ENCODE assay signal across 20 cellular contexts in genomic region chr6:21529431-21529830, GRCh38.
DNase-seq lines count a peak whose midpoint lies in the region; ATAC-seq and TF ChIP-seq lines count a peak whose summit lies in the region.
"Had no signal": no experiment of that assay in that cellular context is flagged by ENCODE, and none has a peak within 500 bp of the region (broad histone marks: within the 10 kb centered on the region; RNA-seq: fewer than 3 reads in every experiment).

No MANE protein-coding gene starts in this region.

- no peak overlapping the region for H3K18ac ChIP-seq in mesendoderm (ENCODE audit: low read length)

- no CpG with 5 or more reads among the region's 5 CpGs for WGBS in mesendoderm (ENCODE audit: extremely low coverage, insufficient coverage, low lambda C conversion rate)

- peak overlapping the region; percentile 45; the same call in 1 of the 2 replicates for H2AFZ ChIP-seq in GM23338

- no peak overlapping the region for H3K4me3 Mint-ChIP-seq in GM23338
- H3K4me3 Mint-ChIP-seq in stimulated activated memory B cell treated with anti-CD40 and anti-IgM and Interleukin-4, amounts not matched to agents 10 μg/mL and 1 μg/mL and 100 μg/mL, for 72 hours, result no peak overlapping the region
- H3K4me3 Mint-ChIP-seq: CD4-positive, alpha-beta memory T cell; HFFc6 had no signal

- no peak overlapping the region for H3K4me3 ChIP-seq in GM23338
- no peak overlapping the region for H3K4me3 ChIP-seq in mesendoderm (ENCODE audit: low read length)
- H3K4me3 ChIP-seq: GM12878, HAP-1 had no signal

- H2BK15ac ChIP-seq in mesendoderm (replicated peaks; ENCODE audit: low read depth), result no peak overlapping the region

- H3K4ac ChIP-seq in mesendoderm (ENCODE audit: low read depth, low read length), result no peak overlapping the region

- no peaks in the 10 kb centered on the region for H4K20me1 ChIP-seq in GM23338 (replicated peaks; ENCODE audit: insufficient read depth)

- H3K4me2 ChIP-seq in GM23338 (no peak overlapping the region), mesendoderm (ENCODE audit: low read length) (no peak overlapping the region)

- H3K79me1 ChIP-seq in mesendoderm (ENCODE audit: low read length), result no peaks in the 10 kb centered on the region

- H3K36me3 ChIP-seq in GM23338 (ENCODE audit: insufficient read depth) (no peaks in the 10 kb centered on the region), mesendoderm (ENCODE audit: control insufficient read depth, insufficient read depth, low read length) (no peaks in the 10 kb centered on the region)
- H3K36me3 ChIP-seq: HAP-1 had no signal

- H3K4me1 ChIP-seq in GM23338 (ENCODE audit: insufficient read depth) (no peaks in the 10 kb centered on the region), mesendoderm (ENCODE audit: control insufficient read depth, low read depth, low read length) (no peaks in the 10 kb centered on the region)

- H3K79me2 ChIP-seq in GM23338 (replicated peaks; ENCODE audit: insufficient read depth) (no peaks in the 10 kb centered on the region), mesendoderm (ENCODE audit: control insufficient read depth, insufficient read depth, low read length) (no peaks in the 10 kb centered on the region)

- H2BK120ac ChIP-seq in mesendoderm (ENCODE audit: low read depth, low read length), result no peak overlapping the region

- peak overlapping the region; percentile 56 for H3K23ac ChIP-seq in mesendoderm (ENCODE audit: low read length)

- ATAC-seq in GM23338, result no peak
- peak; percentile 31 for ATAC-seq in stimulated activated memory B cell treated with anti-CD40 and anti-IgM and Interleukin-4, amounts not matched to agents 10 μg/mL and 1 μg/mL and 100 μg/mL, for 72 hours
- ATAC-seq in HG03342 (IDR thresholded peaks at IDR 0.05; ENCODE audit: unreplicated experiment), result no peak
- ATAC-seq: GM12878 had no signal

- H3K36me3 Mint-ChIP-seq in GM23338 (ENCODE audit: low read depth), result no peaks in the 10 kb centered on the region
- H3K36me3 Mint-ChIP-seq in stimulated activated memory B cell treated with anti-CD40 and anti-IgM and Interleukin-4, amounts not matched to agents 10 μg/mL and 1 μg/mL and 100 μg/mL, for 72 hours, result no peaks in the 10 kb centered on the region
- H3K36me3 Mint-ChIP-seq: CD4-positive, alpha-beta memory T cell had no signal

- H4K8ac ChIP-seq in mesendoderm (ENCODE audit: low read depth, low read length), result no peak overlapping the region

- no peak for DNase-seq in GM23338 (ENCODE audit: low spot score)
- peak; percentile 94 for DNase-seq in NCI-H82 (lab: John Stamatoyannopoulos, UW)
- no peak for DNase-seq in mesendoderm
- DNase-seq in stimulated activated CD8-positive, alpha-beta memory T cell treated with anti-CD3 and anti-CD28 coated beads, Interleukin-4, amount 100 ng/mL, for 48 hours, result no peak
- no peak for DNase-seq in globus pallidus (ENCODE audit: low spot score)
- no peak for DNase-seq in NCI-H526 treated with DMSO at 0.1 percent for 48 hours (lab: John Stamatoyannopoulos, UW)
- DNase-seq: C1 segment of cervical spinal cord; Calu3; CD4-positive, alpha-beta memory T cell; COR-L47; DMS 273 treated with DMSO at 0.1 percent for 48 hours; DMS79; EL; GDM1; GOT3; HFFc6 had no signal

- 0 out of 3 replicates have a peak, but pooled peaks cover 3% of the 10 kb centered on the region for H3K4me1 Mint-ChIP-seq in GM23338
- H3K4me1 Mint-ChIP-seq in stimulated activated memory B cell treated with anti-CD40 and anti-IgM and Interleukin-4, amounts not matched to agents 10 μg/mL and 1 μg/mL and 100 μg/mL, for 72 hours, result no peaks in the 10 kb centered on the region
- H3K4me1 Mint-ChIP-seq: CD4-positive, alpha-beta memory T cell had no signal

- H3K27ac Mint-ChIP-seq in GM23338, result no peak overlapping the region
- H3K27ac Mint-ChIP-seq in stimulated activated memory B cell treated with anti-CD40 and anti-IgM and Interleukin-4, amounts not matched to agents 10 μg/mL and 1 μg/mL and 100 μg/mL, for 72 hours, result no peak overlapping the region
- H3K27ac Mint-ChIP-seq: CD4-positive, alpha-beta memory T cell; HFFc6 had no signal

- no peaks in the 10 kb centered on the region for H3K9me3 Mint-ChIP-seq in GM23338
- no peaks in the 10 kb centered on the region for H3K9me3 Mint-ChIP-seq in stimulated activated memory B cell treated with anti-CD40 and anti-IgM and Interleukin-4, amounts not matched to agents 10 μg/mL and 1 μg/mL and 100 μg/mL, for 72 hours
- H3K9me3 Mint-ChIP-seq: HFFc6 had no signal

- TF ChIP-seq CTCF in GM23338 (conservative IDR thresholded peaks at IDR 0.05; ENCODE audit: low read depth in 2 of 2), result no peak

- no peak overlapping the region for H4K5ac ChIP-seq in mesendoderm (ENCODE audit: low read length)

- no peak overlapping the region for H2BK5ac ChIP-seq in mesendoderm (ENCODE audit: low read length)

- H3K27ac ChIP-seq in GM23338 (ENCODE audit: low read depth) (no peak overlapping the region), mesendoderm (ENCODE audit: low read depth, low read length) (no peak overlapping the region)

- no peaks in the 10 kb centered on the region for H3K27me3 Mint-ChIP-seq in GM23338 (ENCODE audit: insufficient read depth, low read depth, poor library complexity)
- H3K27me3 Mint-ChIP-seq in stimulated activated memory B cell treated with anti-CD40 and anti-IgM and Interleukin-4, amounts not matched to agents 10 μg/mL and 1 μg/mL and 100 μg/mL, for 72 hours, result peaks cover 16% of the 10 kb centered on the region

- H3K27me3 ChIP-seq in GM23338 (ENCODE audit: insufficient read depth) (no peaks in the 10 kb centered on the region), mesendoderm (ENCODE audit: insufficient read depth, low read length, poor library complexity) (no peaks in the 10 kb centered on the region)

- H3K9ac ChIP-seq in mesendoderm (ENCODE audit: low read length), result no peak overlapping the region

- H3K9me2 ChIP-seq in GM23338 (ENCODE audit: insufficient read depth), result no peaks in the 10 kb centered on the region

- no peak overlapping the region for H3K56ac ChIP-seq in mesendoderm (ENCODE audit: low read length)

- H2AK5ac ChIP-seq in mesendoderm (ENCODE audit: low read length), result no peak overlapping the region

- H3F3A ChIP-seq in GM23338 (replicated peaks; ENCODE audit: low read depth), result no peaks in the 10 kb centered on the region

TF ChIP-seq in GM23338, 12 proteins besides CTCF, POLR2A, EP300 and RAD21 (continues in another document):
- TF ChIP-seq POLR2AphosphoS5 (IDR thresholded peaks at IDR 0.05; ENCODE audit: low read depth) (no peak), STAT1 (IDR thresholded peaks at IDR 0.05; ENCODE audit: unreplicated experiment) (no peak), ZNF331 (CRISPR knock-in tag; IDR thresholded peaks at IDR 0.05; ENCODE audit: low read depth) (no peak), CREB1 (CRISPR knock-in tag; IDR thresholded peaks at IDR 0.05; ENCODE audit: low read depth) (no peak), EZH2 (IDR thresholded peaks at IDR 0.05; ENCODE audit: low read depth, unreplicated experiment) (no peak), EZH2phosphoT487 (IDR thresholded peaks at IDR 0.05; ENCODE audit: unreplicated experiment) (no peak), ETS1 (IDR thresholded peaks at IDR 0.05) (no peak), JUNB (IDR thresholded peaks at IDR 0.05; ENCODE audit: unreplicated experiment) (no peak), REST (IDR thresholded peaks at IDR 0.05; ENCODE audit: unreplicated experiment) (no peak), NANOG (IDR thresholded peaks at IDR 0.05; ENCODE audit: borderline replicate concordance) (no peak), ZNF114 (CRISPR knock-in tag; IDR thresholded peaks at IDR 0.05) (no peak)
